7 cellular contexts compared by ENCODE assay signal in genomic region chrX:27683566-27684208, GRCh38.
DNase-seq lines count a peak whose midpoint lies in the region; ATAC-seq, FAIRE-seq and TF ChIP-seq lines count a peak whose summit lies in the region.
"Not testable (repeated sequence)": the region's sequence is repeated elsewhere in the genome, so short reads cannot be mapped to it uniquely, and the experiment has no call there.

No MANE protein-coding gene starts in this region.

- TF ChIP-seq EP300 in HepG2 (IDR thresholded peaks at IDR 0.05; ENCODE audit: low read depth in 2 of 2, low read length in 2 of 2); HepG2 (CRISPR knock-in tag; IDR thresholded peaks at IDR 0.05; ENCODE audit: borderline replicate concordance): not testable (repeated sequence)

- not testable (repeated sequence) for H3K79me2 ChIP-seq in H9 (ENCODE audit: insufficient read depth, low read length); HepG2 (ENCODE audit: insufficient read depth, low read length)

- FAIRE-seq in HepG2 (lab: Jason Lieb, UNC): peak; percentile 55

- in situ Hi-C loops in HepG2 (cut with HindIII; ENCODE audit: extremely low pct_ligation_motif_present, low pct_unique_long_range_greater_than_20kb): not testable (repeated sequence)

- H2AFZ ChIP-seq in H9 (ENCODE audit: low read length); HepG2 (ENCODE audit: low read length): not testable (repeated sequence)

- H3K4me3 ChIP-seq in HepG2 (replicated peaks in 1 of 3; ENCODE audit: insufficient read depth in 1 of 3, low read depth in 2 of 3, low read length in 3 of 3): not testable (repeated sequence)

- H4K5ac ChIP-seq in H9 (ENCODE audit: insufficient read length, low read depth, low read length): not testable (repeated sequence)

- POLR2A ChIA-PET in HepG2 (lab: Yijun Ruan, JAX): not testable (repeated sequence)

- H3T11ph ChIP-seq in H9 (ENCODE audit: low read length): not testable (repeated sequence)

- DNase-seq in H9: peak; percentile 32
- DNase-seq in LoVo (ENCODE audit: low spot score): peak; percentile 3
- peak; percentile 10 for DNase-seq in OCI-M2 (lab: John Stamatoyannopoulos, UW; ENCODE audit: unreplicated experiment)
- peak; percentile 7 to 8 for DNase-seq in activated T-cell treated with anti-CD3 and anti-CD28 coated beads, Interleukin-2, amount 50 U/mL, for 72 hours
- peak; percentile 13 for DNase-seq in HepG2 (ENCODE audit: low spot score)

- not testable (repeated sequence) for H3K4me1 Mint-ChIP-seq in H9; activated T-cell treated with anti-CD3 and anti-CD28 coated beads, Interleukin-2, amount 50 U/mL, for 72 hours (ENCODE audit: low read depth)

- not testable (repeated sequence) for H2BK12ac ChIP-seq in H9 (ENCODE audit: insufficient read length, low read depth, low read length)

- not testable (repeated sequence) for H3K18ac ChIP-seq in H9 (ENCODE audit: insufficient read length, low read depth, low read length)

- not testable (repeated sequence) for H3K14ac ChIP-seq in H9 (ENCODE audit: insufficient read depth, low read length)

- H2BK5ac ChIP-seq in H9 (ENCODE audit: insufficient read length, low read length): not testable (repeated sequence)

- peaks cover 15% of the 10 kb centered on the region for H3K9me3 ChIP-seq in H9 (ENCODE audit: control insufficient read depth, low read depth, low read length)
- not testable (repeated sequence) for H3K9me3 ChIP-seq in HepG2 (ENCODE audit: low read length)

- not testable (repeated sequence) for H3K36me3 Mint-ChIP-seq in H9 (ENCODE audit: insufficient read depth in 1 of 3, low read depth in 3 of 3); activated T-cell treated with anti-CD3 and anti-CD28 coated beads, Interleukin-2, amount 50 U/mL, for 72 hours (ENCODE audit: insufficient read depth in 2 of 2)

- H2AK5ac ChIP-seq in H9 (ENCODE audit: insufficient read length, low read length): not testable (repeated sequence)

- intact Hi-C loops in HepG2 (cut with micrococcal nuclease; ENCODE audit: unreplicated experiment): not testable (repeated sequence)

- ATAC-seq in activated T-cell treated with anti-CD3 and anti-CD28 coated beads, Interleukin-2, amount 50 U/mL, for 72 hours (replicated peaks in 1 of 2): not testable (repeated sequence)
- ATAC-seq in esophagus mucosa (peak; percentile 45), HepG2 (peak; percentile 74)

- not testable (repeated sequence) for H3K36me3 ChIP-seq in HepG2 (replicated peaks in 1 of 2; ENCODE audit: control insufficient read depth in 1 of 2, insufficient read depth in 2 of 2, low read length in 2 of 2)

- not testable (repeated sequence) for H3K27me3 ChIP-seq in H9 (ENCODE audit: insufficient read depth, low read length); HepG2 (ENCODE audit: control insufficient read depth in 1 of 2, insufficient read depth in 2 of 2, low read length in 2 of 2)

- not testable (repeated sequence) for H3K4me1 ChIP-seq in H9 (ENCODE audit: insufficient read depth, low read length); HepG2 (ENCODE audit: insufficient read depth, low read length)

- H4K20me1 ChIP-seq in H9 (ENCODE audit: control insufficient read depth, insufficient read depth, insufficient read length); HepG2 (ENCODE audit: insufficient read depth, low read length): not testable (repeated sequence)

- not testable (repeated sequence) for H3K23me2 ChIP-seq in H9 (ENCODE audit: insufficient read length, low read depth, low read length, poor library complexity, severe bottlenecking)

- TF ChIP-seq CTCF in GM12872 (IDR thresholded peaks at IDR 0.05; ENCODE audit: insufficient read depth, low read depth, low read length) (peak; percentile 49; the same call in 2 of the 3 replicates), H9 (conservative IDR thresholded peaks at IDR 0.05) (peak; percentile 71), HepG2 (CRISPR knock-in tag; IDR thresholded peaks at IDR 0.05) (peak; percentile 61)

- not testable (repeated sequence) for H4K8ac ChIP-seq in H9 (replicated peaks; ENCODE audit: insufficient read length, low read depth, low read length)

- not testable (repeated sequence) for H3K9ac ChIP-seq in H9 (ENCODE audit: extremely low read depth, insufficient read length, low read length); HepG2 (ENCODE audit: insufficient read depth, low read depth, low read length)

- not testable (repeated sequence) for H3K4ac ChIP-seq in H9 (ENCODE audit: low read depth, low read length)

- WGBS in H9 (ENCODE audit: extremely low coverage, insufficient read length, low lambda C conversion rate): no CpG with 5 or more reads among the region's 5 CpGs
- WGBS in HepG2 (ENCODE audit: low lambda C conversion rate): 2% methylated on average over 3 of the region's 5 CpGs

- H2BK20ac ChIP-seq in H9 (ENCODE audit: low read depth, low read length, poor library complexity, severe bottlenecking): not testable (repeated sequence)

- not testable (repeated sequence) for H3K23ac ChIP-seq in H9 (ENCODE audit: insufficient read length, low read depth, low read length)

- H2BK120ac ChIP-seq in H9 (ENCODE audit: low read depth, low read length, poor library complexity, severe bottlenecking): not testable (repeated sequence)

- peaks cover 47 to 58% of the 10 kb centered on the region in 2 experiments for H3K9me3 Mint-ChIP-seq in H9
- H3K9me3 Mint-ChIP-seq in activated T-cell treated with anti-CD3 and anti-CD28 coated beads, Interleukin-2, amount 50 U/mL, for 72 hours: not testable (repeated sequence)

- not testable (repeated sequence) for H3K27ac ChIP-seq in H9 (ENCODE audit: insufficient read length, low read depth, low read length); HepG2 (ENCODE audit: extremely low read length, insufficient read depth, low read length)

- not testable (repeated sequence) for H3K4me3 Mint-ChIP-seq in H9; activated T-cell treated with anti-CD3 and anti-CD28 coated beads, Interleukin-2, amount 50 U/mL, for 72 hours

- H3K79me1 ChIP-seq in H9 (ENCODE audit: insufficient read depth, low read depth, low read length, poor library complexity, severe bottlenecking): not testable (repeated sequence)

- TF ChIP-seq RAD21 in HepG2 (CRISPR knock-in tag; IDR thresholded peaks at IDR 0.05): not testable (repeated sequence)

- CTCF ChIA-PET in HepG2 (lab: Yijun Ruan, JAX; ENCODE audit: low intra/inter-chr PET ratio, low total read pairs): interaction anchor here (1.3 kb wide), 1 partner anchor 128 kb away, joined by 3 read pairs; no protein-coding TSS in a partner anchor

- H3K56ac ChIP-seq in H9 (ENCODE audit: insufficient read length, low read depth, low read length): not testable (repeated sequence)

- not testable (repeated sequence) for TF ChIP-seq POLR2A in HepG2 (IDR thresholded peaks at IDR 0.05; ENCODE audit: insufficient read depth in 1 of 2, low read depth in 2 of 2, low read length in 2 of 2)

- BruUV-seq in HepG2 (replicated peaks; lab: Mats Ljungman, UMichigan): not testable (repeated sequence)

- not testable (repeated sequence) for H4K91ac ChIP-seq in H9 (ENCODE audit: insufficient read length, low read depth, low read length)

- not testable (repeated sequence) for H3K4me2 ChIP-seq in H9 (ENCODE audit: insufficient read depth, insufficient read length, low read length); HepG2 (ENCODE audit: low read depth, low read length)

- not testable (repeated sequence) for H3K27ac Mint-ChIP-seq in H9; activated T-cell treated with anti-CD3 and anti-CD28 coated beads, Interleukin-2, amount 50 U/mL, for 72 hours

- H3K27me3 Mint-ChIP-seq in H9 (ENCODE audit: low read depth); activated T-cell treated with anti-CD3 and anti-CD28 coated beads, Interleukin-2, amount 50 U/mL, for 72 hours (ENCODE audit: low read depth): not testable (repeated sequence)

- not testable (repeated sequence) for H2BK15ac ChIP-seq in H9 (ENCODE audit: low read depth, low read length)

TF ChIP-seq in HepG2, 621 proteins besides CTCF, POLR2A, EP300 and RAD21:
- TF ChIP-seq STAG1 (CRISPR knock-in tag; IDR thresholded peaks at IDR 0.05): peak; percentile 48
